2 cellular contexts compared by ENCODE assay signal in genomic region chr17:17678063-17678699, GRCh38.
TF ChIP-seq lines count a peak whose summit lies in the region.

No MANE protein-coding gene starts in this region.

TF ChIP-seq in A549, 52 proteins besides CTCF, POLR2A, EP300 and RAD21:
- peak; percentile 98 for TF ChIP-seq ZC3H11A (IDR thresholded peaks at IDR 0.05)

TF ChIP-seq in HEK293, 187 proteins besides CTCF, POLR2A, EP300 and RAD21:
- TF ChIP-seq ZNF426 (tag by site-specific recombination; IDR thresholded peaks at IDR 0.05) (peak; percentile 46), ZNF394 (tag by site-specific recombination; IDR thresholded peaks at IDR 0.05; ENCODE audit: borderline replicate concordance) (peak; percentile 81; the same call in 1 of the 2 replicates), ZNF623 (tag by site-specific recombination; IDR thresholded peaks at IDR 0.05) (peak; percentile 32; the same call in 1 of the 2 replicates), ZBTB11 (tag by site-specific recombination; conservative IDR thresholded peaks at IDR 0.05; ENCODE audit: low read depth) (0 out of 2 replicates have a peak, but pooled peaks have one; percentile 30), ZNF121 (tag by site-specific recombination; IDR thresholded peaks at IDR 0.05) (peak; percentile 91), ZNF518A (tag by site-specific recombination; conservative IDR thresholded peaks at IDR 0.05; ENCODE audit: low read depth) (peak; percentile 48; the same call in 1 of the 2 replicates), ZBTB8A (tag by site-specific recombination; IDR thresholded peaks at IDR 0.05) (peak; percentile 26; the same call in 1 of the 2 replicates)
TF ChIP-seq in HEK293: peak in this region for 7; not testable (repeated sequence) for 180.
